8 cellular contexts compared by ENCODE assay signal in genomic region chr13:106534844-106535551, GRCh38. TPM values are rescaled to one million over a fixed set of nuclear protein-coding genes. Genes with fewer than 3 reads are reported as not detected.
A peak's percentile ranks its signal among the peaks of the same experiment; 100 is the strongest.
DNase-seq lines count a peak whose midpoint lies in the region; ATAC-seq and TF ChIP-seq lines count a peak whose summit lies in the region.

No MANE protein-coding gene starts in this region.

- H3K4me3 ChIP-seq in ACC112 (ENCODE audit: low read depth, low read length) = peak overlapping the region; percentile 74
- peak overlapping the region; percentile 65 to 70 for H3K4me3 ChIP-seq in left lung

- no peaks in the 10 kb centered on the region for H3K36me3 ChIP-seq in ACC112 (ENCODE audit: insufficient read depth, low read length)
- H3K36me3 ChIP-seq in left lung = no peaks in the 10 kb centered on the region

- DNase-seq in SK-N-DZ (ENCODE audit: low spot score) (peak; percentile 30), cerebellum (ENCODE audit: low spot score) (peak; percentile 19), left lung (peak in 1 of 2 donors; percentile 90), substantia nigra (lab: John Stamatoyannopoulos, UW) (peak in 10 of 49 donors; percentile 8 to 65 (median 45)), Kasumi-1 (lab: John Stamatoyannopoulos, UW) (no peak)

- no peaks in the 10 kb centered on the region for H3K79me2 ChIP-seq in ACC112 (ENCODE audit: control insufficient read depth, insufficient read depth, low read length, unreplicated experiment)

- peak; percentile 19 for ATAC-seq in GM18520 (IDR thresholded peaks at IDR 0.05; ENCODE audit: unreplicated experiment)
- ATAC-seq in HG02970 (IDR thresholded peaks at IDR 0.05; ENCODE audit: low FRiP score, unreplicated experiment) = peak; percentile 31
- ATAC-seq in left lung = no peak

- TF ChIP-seq CTCF in left lung (IDR thresholded peaks at IDR 0.05) = no peak

- H3K27me3 ChIP-seq in ACC112 (ENCODE audit: insufficient read depth, low read length) (peaks cover 22% of the 10 kb centered on the region), left lung (peaks cover 0 to 53% of the 10 kb centered on the region in 2 donors)

- H2AFZ ChIP-seq in ACC112 (ENCODE audit: low read length, unreplicated experiment) = no peak overlapping the region

- H3K27ac ChIP-seq in ACC112 (ENCODE audit: low read depth, low read length) = no peak overlapping the region
- peak overlapping the region; percentile 81 to 86 for H3K27ac ChIP-seq in left lung
- peak overlapping the region; percentile 51 for H3K27ac ChIP-seq in substantia nigra (ENCODE audit: low read depth, low read length, poor library complexity, severe bottlenecking)

- H3K4me1 ChIP-seq in ACC112 (ENCODE audit: control insufficient read depth, insufficient read depth, low read length, unreplicated experiment) (peaks cover 4% of the 10 kb centered on the region), left lung (peaks cover 0 to 30% of the 10 kb centered on the region in 2 donors)

- intact Hi-C loops in left lung (cut with DNase I) = loop anchor here in 1 of 2 donors (10.0 kb wide), 2 partner anchors 380 to 450 kb away; no protein-coding TSS in a partner anchor

- H3K9me3 ChIP-seq in left lung = no peaks in the 10 kb centered on the region

RNA-seq across cellular contexts. Expression of gene EFNB2, which starts 0.5 kb away (rescaled TPM):
- polyA plus RNA-seq in SK-N-DZ (2014; cell fraction: cytosol; rRNA removed) = 5.8 and 5.9 TPM in 2 replicates
- polyA plus RNA-seq in SK-N-DZ (2014; cell fraction: nucleus; rRNA removed) = 4.6 TPM in 2 replicates
- total RNA-seq in cerebellum (26.0 TPM), left lung (10 to 100 TPM; 39.6 to 40.2 TPM)

RNA-seq across cellular contexts. Expression of gene ARGLU1, which starts 32.9 kb away (rescaled TPM):
- 130 and 143 TPM in 2 replicates for polyA plus RNA-seq in SK-N-DZ (2014; cell fraction: cytosol; rRNA removed)
- polyA plus RNA-seq in SK-N-DZ (2014; cell fraction: nucleus; rRNA removed) = 867 and 1,028 TPM in 2 replicates
- 143 TPM for total RNA-seq in cerebellum
- 10 to 100 TPM; 67.3 to 84.2 TPM for total RNA-seq in left lung

Comparison
In these comparisons a context has a peak if more than half of its experiments do, and no peak if none do; other contexts are left out.
1. DNase-seq: peak in SK-N-DZ (single experiment) and cerebellum (single experiment); none in Kasumi-1 (0 of 2).